Comparison of ENCODE assay signal across 8 cellular contexts in the genomic region with DNA sequence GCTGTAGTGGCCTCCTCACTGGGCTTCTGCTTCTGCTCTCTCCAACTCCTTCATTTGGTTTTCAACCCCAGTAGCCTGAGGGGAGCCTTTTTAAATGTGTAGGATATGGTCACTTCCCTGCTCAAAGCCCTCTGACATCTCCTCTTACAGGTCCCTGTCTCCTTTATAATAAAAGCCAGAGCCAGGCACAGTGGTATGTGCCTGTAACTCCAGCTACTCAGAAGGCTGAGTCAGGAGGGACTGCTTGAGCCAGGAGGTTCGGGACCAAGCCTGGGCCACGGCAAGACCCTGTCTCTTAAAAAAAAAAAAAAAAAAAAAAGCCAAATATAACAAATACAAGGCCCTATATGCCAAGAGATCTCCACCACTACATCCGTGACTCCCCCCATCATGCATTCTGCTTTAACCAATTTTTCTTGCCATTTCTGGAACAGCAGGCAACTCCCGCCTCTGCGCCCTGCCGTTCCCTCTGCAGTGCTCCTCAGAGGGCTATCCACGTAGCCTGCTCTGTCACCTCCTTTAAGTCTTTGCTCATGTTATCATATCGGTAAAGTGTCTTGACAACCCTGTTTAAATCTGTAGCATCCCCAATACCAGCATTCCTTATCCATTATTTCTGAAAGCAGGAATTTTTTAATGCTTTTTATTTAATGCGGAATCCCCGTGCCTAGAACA. TPM values are rescaled to one million over a fixed set of nuclear protein-coding genes. Genes with fewer than 3 reads are reported as not detected.
A peak's percentile ranks its signal among the peaks of the same experiment; 100 is the strongest.
DNase-seq lines count a peak whose midpoint lies in the region; ATAC-seq and TF ChIP-seq lines count a peak whose summit lies in the region.

No MANE protein-coding gene starts in this region.

- H3K9me3 ChIP-seq in ES-I3 (ENCODE audit: control insufficient read depth, insufficient read depth, low read length) (no peaks in the 10 kb centered on the region), SK-N-MC (ENCODE audit: low read depth, low read length) (no peaks in the 10 kb centered on the region), gastrocnemius medialis (no peaks in the 10 kb centered on the region)

- TF ChIP-seq POLR2A in gastrocnemius medialis (IDR thresholded peaks at IDR 0.05), result no peak

- H3K4me3 ChIP-seq in SK-N-MC (peak overlapping the region; percentile 89), fibroblast of mammary gland (ENCODE audit: control insufficient read depth, low read depth, low read length) (peak overlapping the region; percentile 31), gastrocnemius medialis (peak overlapping the region; percentile 60 to 77 (median 66))

- H3K36me3 ChIP-seq in ES-I3 (ENCODE audit: insufficient read depth, low read length), result 0 out of 2 replicates have a peak, but pooled peaks cover 1% of the 10 kb centered on the region
- peaks cover 17% of the 10 kb centered on the region for H3K36me3 ChIP-seq in SK-N-MC (ENCODE audit: insufficient read depth, low read length)
- H3K36me3 ChIP-seq in gastrocnemius medialis, result peaks cover 0 to 16% of the 10 kb centered on the region in 2 donors

- intact Hi-C loops in gastrocnemius medialis (cut with DNase I; ENCODE audit: low total_unique reads), result loop anchor here (10.0 kb wide), 1 partner anchor 352 kb away; a partner anchor contains a TSS

- no peaks in the 10 kb centered on the region for H3K27me3 ChIP-seq in gastrocnemius medialis

- ATAC-seq in gastrocnemius medialis (no peak), GM21825 (IDR thresholded peaks at IDR 0.05; ENCODE audit: unreplicated experiment) (no peak)

- DNase-seq in SK-N-MC (ENCODE audit: low read depth, low spot score) (no peak), fibroblast of mammary gland (ENCODE audit: low read depth) (no peak), gastrocnemius medialis (no peak), LoVo (ENCODE audit: low spot score) (no peak), NCI-H510A (lab: John Stamatoyannopoulos, UW) (no peak), NCI-H524 treated with DMSO at 0.1 percent for 48 hours (lab: John Stamatoyannopoulos, UW) (no peak)

- TF ChIP-seq CTCF in fibroblast of mammary gland (conservative IDR thresholded peaks at IDR 0.05; ENCODE audit: control insufficient read depth, insufficient read depth, low read depth, low read length), result no peak
- no peak for TF ChIP-seq CTCF in gastrocnemius medialis (IDR thresholded peaks at IDR 0.05 in 4 of 5, conservative IDR thresholded peaks at IDR 0.05 in 1 of 5)

- H3K27ac ChIP-seq in SK-N-MC, result no peak overlapping the region
- H3K27ac ChIP-seq in gastrocnemius medialis, result peak overlapping the region; percentile 93 to 99 (median 96)

- in situ Hi-C loops in gastrocnemius medialis (cut with MboI; ENCODE audit: low sequenced_read_pairs in 4 of 4), result loop anchor here in 2 of 4 donors (25.0 kb wide), 2 partner anchors 304 to 354 kb away; a partner anchor contains a TSS

- H3K4me1 ChIP-seq in ES-I3 (ENCODE audit: insufficient read depth, low read length) (no peaks in the 10 kb centered on the region; the same call in 1 of the 2 replicates), gastrocnemius medialis (peaks cover 8 to 14% of the 10 kb centered on the region in 2 donors)

- H3K9ac ChIP-seq in ES-I3 (ENCODE audit: low read depth, low read length) (peak overlapping the region; percentile 69; the same call in 1 of the 2 replicates), SK-N-MC (ENCODE audit: insufficient read length) (peak overlapping the region; percentile 73)

RNA-seq across cellular contexts. Expression of a gene that starts 9.4 kb away (rescaled TPM):
- total RNA-seq in gastrocnemius medialis, result 10 to 100 TPM; 16.7 to 34.1 (median 24.7) TPM

RNA-seq across cellular contexts. Expression of a gene that starts 13.1 kb away (rescaled TPM):
- 10 to 100 TPM; 11.8 to 32.6 (median 17.8) TPM for total RNA-seq in gastrocnemius medialis

RNA-seq across cellular contexts. Expression of a gene that starts 21.5 kb away (rescaled TPM):
- total RNA-seq in gastrocnemius medialis, result 10 to 100 TPM in 2 of 4 donors, 1 to 10 TPM in 2; 4.4 to 12.7 (median 8.7) TPM

RNA-seq across cellular contexts. Expression of a gene that starts 28.9 kb away (rescaled TPM):
- total RNA-seq in gastrocnemius medialis, result 10 to 100 TPM; 23.7 to 29.5 (median 27.4) TPM

RNA-seq across cellular contexts. Expression of a gene that starts 34.4 kb away (rescaled TPM):
- total RNA-seq in gastrocnemius medialis, result under 1 TPM in 1 of 4 donors, not detected in 3; 0.65 TPM

Comparison
In these comparisons a context has a peak if more than half of its experiments do, and no peak if none do; other contexts are left out.
1. H3K4me3 ChIP-seq: peak in every context shown above with its lines; median percentile 89 in SK-N-MC; 66 in gastrocnemius medialis; 31 in fibroblast of mammary gland.